ENCODE assay signal across 20 cellular contexts in genomic region chr2:226080323-226080722, GRCh38.
DNase-seq lines count a peak whose midpoint lies in the region; ATAC-seq and TF ChIP-seq lines count a peak whose summit lies in the region.
"Had no signal": no experiment of that assay in that cellular context is flagged by ENCODE, and none has a peak within 500 bp of the region (broad histone marks: within the 10 kb centered on the region; RNA-seq: fewer than 3 reads in every experiment).

No MANE protein-coding gene starts in this region.

- intact Hi-C loops in left lung (cut with DNase I): no loop called here

- H3K9me3 ChIP-seq in mesenchymal stem cell (ENCODE audit: control insufficient read depth, low read length) (no peaks in the 10 kb centered on the region), left lung (no peaks in the 10 kb centered on the region)
- H3K9me3 ChIP-seq: ovary, suprapubic skin had no signal

- H2BK5ac ChIP-seq in mesenchymal stem cell (ENCODE audit: low read depth, low read length, poor library complexity, severe bottlenecking): no peak overlapping the region

- H3K36me3 ChIP-seq in mesenchymal stem cell (ENCODE audit: control insufficient read depth in 1 of 2, insufficient read depth in 2 of 2, low read depth in 1 of 2, low read length in 2 of 2): no peaks in the 10 kb centered on the region
- no peaks in the 10 kb centered on the region for H3K36me3 ChIP-seq in left lung
- H3K36me3 ChIP-seq: ovary, suprapubic skin had no signal

- H3K27ac ChIP-seq in mesenchymal stem cell (ENCODE audit: low read length, poor library complexity, severe bottlenecking) (no peak overlapping the region), left lung (no peak overlapping the region)
- H3K27ac ChIP-seq: dorsolateral prefrontal cortex, ovary, suprapubic skin had no signal

- no peak overlapping the region for H2BK120ac ChIP-seq in mesenchymal stem cell (ENCODE audit: low read depth, low read length)

- H3K27me3 Mint-ChIP-seq in chondrocyte (ENCODE audit: low read depth): no peaks in the 10 kb centered on the region

- H2AK5ac ChIP-seq in mesenchymal stem cell (ENCODE audit: low read length, severe bottlenecking): no peak overlapping the region

- H4K91ac ChIP-seq in mesenchymal stem cell (ENCODE audit: low read length): no peak overlapping the region

- H3K4ac ChIP-seq in mesenchymal stem cell (ENCODE audit: low read depth in 1 of 2, low read length in 2 of 2): no peak overlapping the region

- no peaks in the 10 kb centered on the region for H3K36me3 Mint-ChIP-seq in chondrocyte (ENCODE audit: low read depth)

- H3K4me1 Mint-ChIP-seq in chondrocyte (ENCODE audit: low read depth): peaks cover 13% of the 10 kb centered on the region

- H2BK15ac ChIP-seq in mesenchymal stem cell (ENCODE audit: low read depth, poor library complexity, severe bottlenecking): no peak overlapping the region

- no peak overlapping the region for H3K4me3 Mint-ChIP-seq in chondrocyte (ENCODE audit: unreplicated experiment)
- H3K4me3 Mint-ChIP-seq: T-helper 1 cell treated with Interleukin-12 subunit alpha and Interleukin-12 subunit beta and Interleukin-4 antibody, amounts not matched to agents 30 μg/mL and 1 μg/mL, for 36 hours had no signal

- ATAC-seq in left lung: no peak
- ATAC-seq in GM21360 (IDR thresholded peaks at IDR 0.05; ENCODE audit: unreplicated experiment): no peak
- ATAC-seq: left ventricle myocardium superior, Panc1 had no signal

- TF ChIP-seq CTCF in chondrocyte (IDR thresholded peaks at IDR 0.05) (no peak), left lung (IDR thresholded peaks at IDR 0.05) (no peak)

- H3K9ac ChIP-seq in mesenchymal stem cell (ENCODE audit: low read length): no peak overlapping the region

- H3K27me3 ChIP-seq in mesenchymal stem cell (ENCODE audit: control insufficient read depth in 1 of 2, insufficient read depth in 1 of 2, low read length in 2 of 2) (no peaks in the 10 kb centered on the region), left lung (no peaks in the 10 kb centered on the region)
- H3K27me3 ChIP-seq: dorsolateral prefrontal cortex, ovary, suprapubic skin had no signal

- no peak overlapping the region for H3K23ac ChIP-seq in mesenchymal stem cell (ENCODE audit: low read length in 2 of 2)

- no peak overlapping the region for H3K4me3 ChIP-seq in mesenchymal stem cell (ENCODE audit: insufficient read depth in 1 of 2, low read depth in 1 of 2, low read length in 2 of 2)
- no peak overlapping the region for H3K4me3 ChIP-seq in left lung
- H3K4me3 ChIP-seq: dorsolateral prefrontal cortex, ovary, suprapubic skin had no signal

- no peak overlapping the region for H3K14ac ChIP-seq in mesenchymal stem cell (ENCODE audit: low read length in 2 of 2)

- H3K9me3 Mint-ChIP-seq in chondrocyte (ENCODE audit: low read depth): peaks cover under 1% of the 10 kb centered on the region
- H3K9me3 Mint-ChIP-seq: T-helper 1 cell treated with Interleukin-12 subunit alpha and Interleukin-12 subunit beta and Interleukin-4 antibody, amounts not matched to agents 30 μg/mL and 1 μg/mL, for 36 hours had no signal

- H4K8ac ChIP-seq in mesenchymal stem cell (ENCODE audit: low read length): no peak overlapping the region

- H3K4me1 ChIP-seq in mesenchymal stem cell (ENCODE audit: control insufficient read depth, insufficient read depth, low read depth, low read length) (no peaks in the 10 kb centered on the region), left lung (peaks cover 0 to 8% of the 10 kb centered on the region in 2 donors)

- H3K79me1 ChIP-seq in mesenchymal stem cell (replicated peaks; ENCODE audit: low read length, poor library complexity, severe bottlenecking): no peaks in the 10 kb centered on the region

- H2BK12ac ChIP-seq in mesenchymal stem cell (ENCODE audit: low read length in 2 of 2): no peak overlapping the region

- DNase-seq in Daoy (ENCODE audit: low read depth) (peak; percentile 55), NCI-H226 (peak; percentile 68), chondrocyte (ENCODE audit: low spot score) (no peak), mesenchymal stem cell (peak; percentile 70), left lung (no peak), Ammon's horn (ENCODE audit: low spot score) (no peak)
- no peak for DNase-seq in stimulated activated CD4-positive, alpha-beta T cell treated with anti-CD3 and anti-CD28 coated beads, Interleukin-12 subunit alpha, Interleukin-12 subunit beta, amount 100 ng/mL, for 4 hours
- DNase-seq: activated CD4-positive, alpha-beta T cell treated with anti-CD3 and anti-CD28 coated beads for 1 hour; activated gamma-delta T cell; aorta; dorsolateral prefrontal cortex; left ventricle myocardium superior; NCI-H2029; NCI-H526 treated with DMSO at 0.1 percent for 48 hours; ovary; stimulated activated CD4-positive, alpha-beta T cell treated with anti-CD3 and anti-CD28 coated beads, Interleukin-4, amount 100 ng/mL, for 4 hours had no signal

- H3K27ac Mint-ChIP-seq in chondrocyte (ENCODE audit: unreplicated experiment): peak overlapping the region; percentile 8
- H3K27ac Mint-ChIP-seq: T-helper 1 cell treated with Interleukin-12 subunit alpha and Interleukin-12 subunit beta and Interleukin-4 antibody, amounts not matched to agents 30 μg/mL and 1 μg/mL, for 36 hours had no signal

- H3K18ac ChIP-seq in mesenchymal stem cell (ENCODE audit: low read depth in 1 of 2, low read length in 2 of 2): no peak overlapping the region

- no peak overlapping the region for H2AFZ ChIP-seq in mesenchymal stem cell (ENCODE audit: low read depth, low read length)

- no peak overlapping the region for H3K4me2 ChIP-seq in mesenchymal stem cell (ENCODE audit: low read length, poor library complexity, severe bottlenecking)

Comparison
In these comparisons a context has a peak if more than half of its experiments do, and no peak if none do; other contexts are left out.
1. DNase-seq: peak in Daoy (single experiment), NCI-H226 (single experiment) and mesenchymal stem cell (single experiment); none in chondrocyte (single experiment), stimulated activated CD4-positive, alpha-beta T cell treated with anti-CD3 and anti-CD28 coated beads, Interleukin-12 subunit alpha, Interleukin-12 subunit beta, amount 100 ng/mL, for 4 hours (single experiment), left lung (0 of 2) and Ammon's horn (single experiment).